8 cellular contexts compared by ENCODE assay signal in the genomic region with DNA sequence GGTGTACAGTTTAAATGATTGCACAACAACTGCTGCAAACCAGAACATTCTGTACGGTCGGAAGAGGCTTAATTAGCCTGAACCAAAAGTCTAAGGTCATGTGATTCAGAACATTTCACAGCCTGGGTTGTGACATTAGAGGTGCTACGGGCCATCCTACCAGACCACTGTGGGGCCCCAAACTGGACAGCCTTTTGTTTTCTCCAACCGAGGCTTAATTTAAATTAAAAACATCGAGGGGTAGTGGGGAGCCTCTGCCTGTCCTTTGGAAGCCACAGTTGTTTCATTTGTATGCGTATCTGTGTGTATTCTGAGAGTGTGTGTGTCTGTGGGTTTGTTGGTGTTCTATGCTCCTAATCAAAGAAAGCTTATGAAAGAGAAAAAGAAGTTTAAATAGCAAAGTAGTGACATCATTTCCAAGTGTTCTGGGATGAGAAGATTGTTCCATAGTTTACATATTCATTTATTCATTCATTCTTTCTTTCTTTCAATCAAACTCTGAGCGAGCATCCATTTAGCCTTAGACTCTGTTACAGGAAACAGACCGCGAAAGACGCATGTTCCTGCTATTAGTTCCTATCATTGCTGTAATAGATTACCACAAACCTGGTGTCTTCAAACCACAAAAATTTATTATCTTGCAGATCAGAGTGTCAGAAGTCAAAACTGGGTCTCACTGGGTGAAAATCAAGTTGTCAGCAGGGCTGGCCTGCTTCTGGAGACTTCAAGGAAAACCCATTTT.
DNase-seq lines count a peak whose midpoint lies in the region; ATAC-seq, FAIRE-seq and TF ChIP-seq lines count a peak whose summit lies in the region.

No MANE protein-coding gene starts in this region.

- intact Hi-C loops in heart left ventricle (cut with DNase I) = no loop called here

- TF ChIP-seq POLR2A in heart left ventricle (IDR thresholded peaks at IDR 0.05) = no peak

- H3K4me3 ChIP-seq in heart left ventricle (no peak overlapping the region), skin epidermis (no peak overlapping the region)

- 67 to 76% (median 73%) methylated on average over 10 of the region's 10 CpGs for WGBS in heart left ventricle, 4 donors

- H3K36me3 ChIP-seq in heart left ventricle = no peaks in the 10 kb centered on the region

- TF ChIP-seq CTCF in heart left ventricle (IDR thresholded peaks at IDR 0.05) = no peak

- FAIRE-seq in HTR-8/SVneo (lab: Jason Lieb, UNC) = no peak

- no peaks in the 10 kb centered on the region for H3K9me3 ChIP-seq in heart left ventricle

- peak; percentile 3 for DNase-seq in HT1080 (ENCODE audit: low read depth)
- peak; percentile 39 for DNase-seq in activated T-cell treated with anti-CD3 and anti-CD28 coated beads, Interleukin-2, amount 50 U/mL, for 1 hour
- DNase-seq in heart left ventricle = no peak
- no peak for DNase-seq in mesenteric fat pad (ENCODE audit: low spot score)
- DNase-seq in amygdala (lab: John Stamatoyannopoulos, UW) = no peak
- no peak for DNase-seq in HTR-8/SVneo (ENCODE audit: insufficient read length, low spot score)

- peak; percentile 74 to 92 (median 84) for ATAC-seq in heart left ventricle
- no peak for ATAC-seq in GM18909 (IDR thresholded peaks at IDR 0.05; ENCODE audit: poor library complexity, unreplicated experiment)

- H3K27ac ChIP-seq in heart left ventricle (peak overlapping the region in 8 of 12 donors; percentile 17 to 78 (median 50)), skin epidermis (peak overlapping the region in 15 of 21 experiments; percentile 11 to 88 (median 65))

- no peaks in the 10 kb centered on the region for H3K27me3 ChIP-seq in heart left ventricle

- peaks cover 0 to 26% (median 8%) of the 10 kb centered on the region in 12 donors for H3K4me1 ChIP-seq in heart left ventricle

Comparison
In these comparisons a context has a peak if more than half of its experiments do, and no peak if none do; other contexts are left out.
1. DNase-seq: peak in HT1080 (single experiment) and activated T-cell treated with anti-CD3 and anti-CD28 coated beads, Interleukin-2, amount 50 U/mL, for 1 hour (single experiment); none in heart left ventricle (0 of 5), mesenteric fat pad (single experiment), amygdala (0 of 56) and HTR-8/SVneo (single experiment).